Comparison of ENCODE assay signal across 1 cellular context in the genomic region with DNA sequence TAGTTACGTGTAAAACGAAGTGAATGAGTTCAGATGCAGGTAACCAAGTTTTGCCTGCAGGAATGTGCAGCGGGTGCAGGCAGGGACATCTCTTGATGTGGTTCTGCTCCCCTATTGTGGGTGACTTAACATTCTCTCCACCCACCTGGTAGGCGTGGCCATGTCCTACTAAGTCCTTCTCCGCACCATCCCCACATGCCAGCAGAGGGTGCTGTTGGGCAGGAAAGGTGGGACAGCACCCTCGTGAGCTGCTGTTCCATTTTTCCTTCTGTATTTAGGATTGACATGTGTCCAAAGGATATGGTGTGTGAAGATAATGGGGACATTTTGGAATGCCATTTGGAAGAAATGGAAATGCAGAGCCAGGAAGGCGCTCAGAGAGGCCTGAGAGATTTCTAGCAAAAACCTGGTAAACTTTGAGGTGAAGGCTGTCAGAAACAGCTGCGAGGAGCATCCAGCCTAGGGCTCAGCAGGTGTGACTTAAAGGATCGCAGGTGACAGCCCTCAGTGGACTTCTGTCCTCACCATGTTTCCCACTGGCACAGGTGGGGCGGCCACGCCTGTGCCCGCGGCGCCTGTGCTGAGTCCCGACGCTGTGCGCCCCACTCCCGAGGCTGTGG.
A peak's percentile ranks its signal among the peaks of the same experiment; 100 is the strongest.
TF ChIP-seq lines count a peak whose summit lies in the region.

No MANE protein-coding gene starts in this region.

TF ChIP-seq in HepG2, 621 proteins besides CTCF, POLR2A, EP300 and RAD21 (continued from another document and continues in another):
- TF ChIP-seq, protein P1, sequence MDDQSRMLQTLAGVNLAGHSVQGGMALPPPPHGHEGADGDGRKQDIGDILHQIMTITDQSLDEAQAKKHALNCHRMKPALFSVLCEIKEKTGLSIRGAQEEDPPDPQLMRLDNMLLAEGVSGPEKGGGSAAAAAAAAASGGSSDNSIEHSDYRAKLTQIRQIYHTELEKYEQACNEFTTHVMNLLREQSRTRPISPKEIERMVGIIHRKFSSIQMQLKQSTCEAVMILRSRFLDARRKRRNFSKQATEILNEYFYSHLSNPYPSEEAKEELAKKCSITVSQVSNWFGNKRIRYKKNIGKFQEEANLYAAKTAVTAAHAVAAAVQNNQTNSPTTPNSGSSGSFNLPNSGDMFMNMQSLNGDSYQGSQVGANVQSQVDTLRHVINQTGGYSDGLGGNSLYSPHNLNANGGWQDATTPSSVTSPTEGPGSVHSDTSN (CRISPR knock-in tag; IDR thresholded peaks at IDR 0.05; ENCODE audit: borderline replicate concordance) = no peak
- TF ChIP-seq, protein P2, sequence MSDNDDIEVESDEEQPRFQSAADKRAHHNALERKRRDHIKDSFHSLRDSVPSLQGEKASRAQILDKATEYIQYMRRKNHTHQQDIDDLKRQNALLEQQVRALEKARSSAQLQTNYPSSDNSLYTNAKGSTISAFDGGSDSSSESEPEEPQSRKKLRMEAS (IDR thresholded peaks at IDR 0.05) = peak; percentile 83
- TF ChIP-seq ZFX (CRISPR knock-in tag; IDR thresholded peaks at IDR 0.05; ENCODE audit: low read depth) = peak; percentile 31; the same call in 1 of the 2 replicates
- TF ChIP-seq, protein P3, sequence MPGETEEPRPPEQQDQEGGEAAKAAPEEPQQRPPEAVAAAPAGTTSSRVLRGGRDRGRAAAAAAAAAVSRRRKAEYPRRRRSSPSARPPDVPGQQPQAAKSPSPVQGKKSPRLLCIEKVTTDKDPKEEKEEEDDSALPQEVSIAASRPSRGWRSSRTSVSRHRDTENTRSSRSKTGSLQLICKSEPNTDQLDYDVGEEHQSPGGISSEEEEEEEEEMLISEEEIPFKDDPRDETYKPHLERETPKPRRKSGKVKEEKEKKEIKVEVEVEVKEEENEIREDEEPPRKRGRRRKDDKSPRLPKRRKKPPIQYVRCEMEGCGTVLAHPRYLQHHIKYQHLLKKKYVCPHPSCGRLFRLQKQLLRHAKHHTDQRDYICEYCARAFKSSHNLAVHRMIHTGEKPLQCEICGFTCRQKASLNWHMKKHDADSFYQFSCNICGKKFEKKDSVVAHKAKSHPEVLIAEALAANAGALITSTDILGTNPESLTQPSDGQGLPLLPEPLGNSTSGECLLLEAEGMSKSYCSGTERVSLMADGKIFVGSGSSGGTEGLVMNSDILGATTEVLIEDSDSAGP (CRISPR knock-in tag; IDR thresholded peaks at IDR 0.05; ENCODE audit: borderline replicate concordance) = 0 out of 2 replicates have a peak, but pooled peaks have one; percentile 33
- TF ChIP-seq NAIF1 (CRISPR knock-in tag; IDR thresholded peaks at IDR 0.05; ENCODE audit: borderline replicate concordance) = no peak
- TF ChIP-seq YEATS2 (CRISPR knock-in tag; IDR thresholded peaks at IDR 0.05; ENCODE audit: borderline replicate concordance) = peak; percentile 46; the same call in 1 of the 2 replicates
- TF ChIP-seq MIER3 (CRISPR knock-in tag; IDR thresholded peaks at IDR 0.05; ENCODE audit: borderline replicate concordance) = peak; percentile 57; the same call in 1 of the 2 replicates
- no peak for TF ChIP-seq SP1 (IDR thresholded peaks at IDR 0.05)
- TF ChIP-seq SP1 (CRISPR knock-in tag; IDR thresholded peaks at IDR 0.05) = peak; percentile 90
- TF ChIP-seq, protein P4, sequence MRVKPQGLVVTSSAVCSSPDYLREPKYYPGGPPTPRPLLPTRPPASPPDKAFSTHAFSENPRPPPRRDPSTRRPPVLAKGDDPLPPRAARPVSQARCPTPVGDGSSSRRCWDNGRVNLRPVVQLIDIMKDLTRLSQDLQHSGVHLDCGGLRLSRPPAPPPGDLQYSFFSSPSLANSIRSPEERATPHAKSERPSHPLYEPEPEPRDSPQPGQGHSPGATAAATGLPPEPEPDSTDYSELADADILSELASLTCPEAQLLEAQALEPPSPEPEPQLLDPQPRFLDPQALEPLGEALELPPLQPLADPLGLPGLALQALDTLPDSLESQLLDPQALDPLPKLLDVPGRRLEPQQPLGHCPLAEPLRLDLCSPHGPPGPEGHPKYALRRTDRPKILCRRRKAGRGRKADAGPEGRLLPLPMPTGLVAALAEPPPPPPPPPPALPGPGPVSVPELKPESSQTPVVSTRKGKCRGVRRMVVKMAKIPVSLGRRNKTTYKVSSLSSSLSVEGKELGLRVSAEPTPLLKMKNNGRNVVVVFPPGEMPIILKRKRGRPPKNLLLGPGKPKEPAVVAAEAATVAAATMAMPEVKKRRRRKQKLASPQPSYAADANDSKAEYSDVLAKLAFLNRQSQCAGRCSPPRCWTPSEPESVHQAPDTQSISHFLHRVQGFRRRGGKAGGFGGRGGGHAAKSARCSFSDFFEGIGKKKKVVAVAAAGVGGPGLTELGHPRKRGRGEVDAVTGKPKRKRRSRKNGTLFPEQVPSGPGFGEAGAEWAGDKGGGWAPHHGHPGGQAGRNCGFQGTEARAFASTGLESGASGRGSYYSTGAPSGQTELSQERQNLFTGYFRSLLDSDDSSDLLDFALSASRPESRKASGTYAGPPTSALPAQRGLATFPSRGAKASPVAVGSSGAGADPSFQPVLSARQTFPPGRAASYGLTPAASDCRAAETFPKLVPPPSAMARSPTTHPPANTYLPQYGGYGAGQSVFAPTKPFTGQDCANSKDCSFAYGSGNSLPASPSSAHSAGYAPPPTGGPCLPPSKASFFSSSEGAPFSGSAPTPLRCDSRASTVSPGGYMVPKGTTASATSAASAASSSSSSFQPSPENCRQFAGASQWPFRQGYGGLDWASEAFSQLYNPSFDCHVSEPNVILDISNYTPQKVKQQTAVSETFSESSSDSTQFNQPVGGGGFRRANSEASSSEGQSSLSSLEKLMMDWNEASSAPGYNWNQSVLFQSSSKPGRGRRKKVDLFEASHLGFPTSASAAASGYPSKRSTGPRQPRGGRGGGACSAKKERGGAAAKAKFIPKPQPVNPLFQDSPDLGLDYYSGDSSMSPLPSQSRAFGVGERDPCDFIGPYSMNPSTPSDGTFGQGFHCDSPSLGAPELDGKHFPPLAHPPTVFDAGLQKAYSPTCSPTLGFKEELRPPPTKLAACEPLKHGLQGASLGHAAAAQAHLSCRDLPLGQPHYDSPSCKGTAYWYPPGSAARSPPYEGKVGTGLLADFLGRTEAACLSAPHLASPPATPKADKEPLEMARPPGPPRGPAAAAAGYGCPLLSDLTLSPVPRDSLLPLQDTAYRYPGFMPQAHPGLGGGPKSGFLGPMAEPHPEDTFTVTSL (CRISPR knock-in tag; IDR thresholded peaks at IDR 0.05; ENCODE audit: borderline replicate concordance) = 0 out of 2 replicates have a peak, but pooled peaks have one; percentile 39
- peak; percentile 88 for TF ChIP-seq SAP130 (CRISPR knock-in tag; IDR thresholded peaks at IDR 0.05; ENCODE audit: low read depth)
- TF ChIP-seq, protein P5, sequence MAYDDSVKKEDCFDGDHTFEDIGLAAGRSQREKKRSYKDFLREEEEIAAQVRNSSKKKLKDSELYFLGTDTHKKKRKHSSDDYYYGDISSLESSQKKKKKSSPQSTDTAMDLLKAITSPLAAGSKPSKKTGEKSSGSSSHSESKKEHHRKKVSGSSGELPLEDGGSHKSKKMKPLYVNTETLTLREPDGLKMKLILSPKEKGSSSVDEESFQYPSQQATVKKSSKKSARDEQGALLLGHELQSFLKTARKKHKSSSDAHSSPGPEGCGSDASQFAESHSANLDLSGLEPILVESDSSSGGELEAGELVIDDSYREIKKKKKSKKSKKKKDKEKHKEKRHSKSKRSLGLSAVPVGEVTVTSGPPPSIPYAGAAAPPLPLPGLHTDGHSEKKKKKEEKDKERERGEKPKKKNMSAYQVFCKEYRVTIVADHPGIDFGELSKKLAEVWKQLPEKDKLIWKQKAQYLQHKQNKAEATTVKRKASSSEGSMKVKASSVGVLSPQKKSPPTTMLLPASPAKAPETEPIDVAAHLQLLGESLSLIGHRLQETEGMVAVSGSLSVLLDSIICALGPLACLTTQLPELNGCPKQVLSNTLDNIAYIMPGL (CRISPR knock-in tag; IDR thresholded peaks at IDR 0.05; ENCODE audit: borderline replicate concordance in 1 of 2, low read depth in 1 of 2) = peak; percentile 78 to 89
- TF ChIP-seq KLF11 (CRISPR knock-in tag; IDR thresholded peaks at IDR 0.05) = no peak
- no peak for TF ChIP-seq ZNF460 (CRISPR knock-in tag; IDR thresholded peaks at IDR 0.05; ENCODE audit: borderline replicate concordance)
- TF ChIP-seq FOXA1 (IDR thresholded peaks at IDR 0.05) = no peak
- 0 out of 2 replicates have a peak, but pooled peaks have one; percentile 12 for TF ChIP-seq FOXA1 (CRISPR knock-in tag; IDR thresholded peaks at IDR 0.05)
- TF ChIP-seq, protein P6, sequence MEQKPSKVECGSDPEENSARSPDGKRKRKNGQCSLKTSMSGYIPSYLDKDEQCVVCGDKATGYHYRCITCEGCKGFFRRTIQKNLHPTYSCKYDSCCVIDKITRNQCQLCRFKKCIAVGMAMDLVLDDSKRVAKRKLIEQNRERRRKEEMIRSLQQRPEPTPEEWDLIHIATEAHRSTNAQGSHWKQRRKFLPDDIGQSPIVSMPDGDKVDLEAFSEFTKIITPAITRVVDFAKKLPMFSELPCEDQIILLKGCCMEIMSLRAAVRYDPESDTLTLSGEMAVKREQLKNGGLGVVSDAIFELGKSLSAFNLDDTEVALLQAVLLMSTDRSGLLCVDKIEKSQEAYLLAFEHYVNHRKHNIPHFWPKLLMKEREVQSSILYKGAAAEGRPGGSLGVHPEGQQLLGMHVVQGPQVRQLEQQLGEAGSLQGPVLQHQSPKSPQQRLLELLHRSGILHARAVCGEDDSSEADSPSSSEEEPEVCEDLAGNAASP (CRISPR knock-in tag; IDR thresholded peaks at IDR 0.05; ENCODE audit: borderline replicate concordance) = peak; percentile 69
- peak; percentile 99 for TF ChIP-seq STAG1 (CRISPR knock-in tag; IDR thresholded peaks at IDR 0.05)
- TF ChIP-seq, protein P7, sequence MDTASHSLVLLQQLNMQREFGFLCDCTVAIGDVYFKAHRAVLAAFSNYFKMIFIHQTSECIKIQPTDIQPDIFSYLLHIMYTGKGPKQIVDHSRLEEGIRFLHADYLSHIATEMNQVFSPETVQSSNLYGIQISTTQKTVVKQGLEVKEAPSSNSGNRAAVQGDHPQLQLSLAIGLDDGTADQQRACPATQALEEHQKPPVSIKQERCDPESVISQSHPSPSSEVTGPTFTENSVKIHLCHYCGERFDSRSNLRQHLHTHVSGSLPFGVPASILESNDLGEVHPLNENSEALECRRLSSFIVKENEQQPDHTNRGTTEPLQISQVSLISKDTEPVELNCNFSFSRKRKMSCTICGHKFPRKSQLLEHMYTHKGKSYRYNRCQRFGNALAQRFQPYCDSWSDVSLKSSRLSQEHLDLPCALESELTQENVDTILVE (CRISPR knock-in tag; IDR thresholded peaks at IDR 0.05) = peak; percentile 77; the same call in 1 of the 2 replicates
- peak; percentile 58; the same call in 1 of the 2 replicates for TF ChIP-seq DMAP1 (CRISPR knock-in tag; IDR thresholded peaks at IDR 0.05)
- TF ChIP-seq NCOA2 (CRISPR knock-in tag; IDR thresholded peaks at IDR 0.05) = peak; percentile 58; the same call in 1 of the 2 replicates
- TF ChIP-seq TGIF2 (CRISPR knock-in tag; IDR thresholded peaks at IDR 0.05) = peak; percentile 65; the same call in 1 of the 2 replicates
- TF ChIP-seq MIXL1 (CRISPR knock-in tag; IDR thresholded peaks at IDR 0.05) = peak; percentile 59; the same call in 1 of the 2 replicates
- TF ChIP-seq GATAD1 (CRISPR knock-in tag; IDR thresholded peaks at IDR 0.05) = peak; percentile 70
- TF ChIP-seq ZNF263 (CRISPR knock-in tag; IDR thresholded peaks at IDR 0.05) = 0 out of 2 replicates have a peak, but pooled peaks have one; percentile 6
- TF ChIP-seq SOX6 (IDR thresholded peaks at IDR 0.05) = no peak
- peak; percentile 45 for TF ChIP-seq SOX6 (CRISPR knock-in tag; IDR thresholded peaks at IDR 0.05)
- TF ChIP-seq THAP11 (CRISPR knock-in tag; IDR thresholded peaks at IDR 0.05) = peak; percentile 54; the same call in 1 of the 2 replicates
- TF ChIP-seq, protein P8, sequence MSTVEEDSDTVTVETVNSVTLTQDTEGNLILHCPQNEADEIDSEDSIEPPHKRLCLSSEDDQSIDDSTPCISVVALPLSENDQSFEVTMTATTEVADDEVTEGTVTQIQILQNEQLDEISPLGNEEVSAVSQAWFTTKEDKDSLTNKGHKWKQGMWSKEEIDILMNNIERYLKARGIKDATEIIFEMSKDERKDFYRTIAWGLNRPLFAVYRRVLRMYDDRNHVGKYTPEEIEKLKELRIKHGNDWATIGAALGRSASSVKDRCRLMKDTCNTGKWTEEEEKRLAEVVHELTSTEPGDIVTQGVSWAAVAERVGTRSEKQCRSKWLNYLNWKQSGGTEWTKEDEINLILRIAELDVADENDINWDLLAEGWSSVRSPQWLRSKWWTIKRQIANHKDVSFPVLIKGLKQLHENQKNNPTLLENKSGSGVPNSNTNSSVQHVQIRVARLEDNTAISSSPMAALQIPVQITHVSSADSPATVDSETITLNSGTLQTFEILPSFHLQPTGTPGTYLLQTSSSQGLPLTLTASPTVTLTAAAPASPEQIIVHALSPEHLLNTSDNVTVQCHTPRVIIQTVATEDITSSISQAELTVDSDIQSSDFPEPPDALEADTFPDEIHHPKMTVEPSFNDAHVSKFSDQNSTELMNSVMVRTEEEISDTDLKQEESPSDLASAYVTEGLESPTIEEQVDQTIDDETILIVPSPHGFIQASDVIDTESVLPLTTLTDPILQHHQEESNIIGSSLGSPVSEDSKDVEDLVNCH (CRISPR knock-in tag; IDR thresholded peaks at IDR 0.05) = no peak
- TF ChIP-seq ZNF501 (CRISPR knock-in tag; IDR thresholded peaks at IDR 0.05) = peak; percentile 31; the same call in 1 of the 2 replicates
- peak; percentile 57; the same call in 1 of the 2 replicates for TF ChIP-seq SP5 (CRISPR knock-in tag; IDR thresholded peaks at IDR 0.05; ENCODE audit: borderline replicate concordance, low read depth)
- peak; percentile 38 for TF ChIP-seq TBX2 (CRISPR knock-in tag; IDR thresholded peaks at IDR 0.05; ENCODE audit: borderline replicate concordance)
- 0 out of 2 replicates have a peak, but pooled peaks have one; percentile 37 for TF ChIP-seq ZNF605 (CRISPR knock-in tag; IDR thresholded peaks at IDR 0.05)
- TF ChIP-seq KDM2A (CRISPR knock-in tag; IDR thresholded peaks at IDR 0.05; ENCODE audit: borderline replicate concordance, low read depth) = peak; percentile 87
- TF ChIP-seq, protein P9, sequence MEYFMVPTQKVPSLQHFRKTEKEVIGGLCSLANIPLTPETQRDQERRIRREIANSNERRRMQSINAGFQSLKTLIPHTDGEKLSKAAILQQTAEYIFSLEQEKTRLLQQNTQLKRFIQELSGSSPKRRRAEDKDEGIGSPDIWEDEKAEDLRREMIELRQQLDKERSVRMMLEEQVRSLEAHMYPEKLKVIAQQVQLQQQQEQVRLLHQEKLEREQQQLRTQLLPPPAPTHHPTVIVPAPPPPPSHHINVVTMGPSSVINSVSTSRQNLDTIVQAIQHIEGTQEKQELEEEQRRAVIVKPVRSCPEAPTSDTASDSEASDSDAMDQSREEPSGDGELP (IDR thresholded peaks at IDR 0.05; ENCODE audit: borderline replicate concordance, low read depth) = peak; percentile 68; the same call in 1 of the 2 replicates
- TF ChIP-seq ZNF839 (CRISPR knock-in tag; IDR thresholded peaks at IDR 0.05; ENCODE audit: borderline replicate concordance) = no peak
- TF ChIP-seq, protein P10, sequence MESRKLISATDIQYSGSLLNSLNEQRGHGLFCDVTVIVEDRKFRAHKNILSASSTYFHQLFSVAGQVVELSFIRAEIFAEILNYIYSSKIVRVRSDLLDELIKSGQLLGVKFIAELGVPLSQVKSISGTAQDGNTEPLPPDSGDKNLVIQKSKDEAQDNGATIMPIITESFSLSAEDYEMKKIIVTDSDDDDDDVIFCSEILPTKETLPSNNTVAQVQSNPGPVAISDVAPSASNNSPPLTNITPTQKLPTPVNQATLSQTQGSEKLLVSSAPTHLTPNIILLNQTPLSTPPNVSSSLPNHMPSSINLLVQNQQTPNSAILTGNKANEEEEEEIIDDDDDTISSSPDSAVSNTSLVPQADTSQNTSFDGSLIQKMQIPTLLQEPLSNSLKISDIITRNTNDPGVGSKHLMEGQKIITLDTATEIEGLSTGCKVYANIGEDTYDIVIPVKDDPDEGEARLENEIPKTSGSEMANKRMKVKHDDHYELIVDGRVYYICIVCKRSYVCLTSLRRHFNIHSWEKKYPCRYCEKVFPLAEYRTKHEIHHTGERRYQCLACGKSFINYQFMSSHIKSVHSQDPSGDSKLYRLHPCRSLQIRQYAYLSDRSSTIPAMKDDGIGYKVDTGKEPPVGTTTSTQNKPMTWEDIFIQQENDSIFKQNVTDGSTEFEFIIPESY (CRISPR knock-in tag; IDR thresholded peaks at IDR 0.05) = peak; percentile 83
- peak; percentile 52; the same call in 1 of the 2 replicates for TF ChIP-seq ZNF335 (CRISPR knock-in tag; IDR thresholded peaks at IDR 0.05)
